1 cellular context compared by ENCODE assay signal in genomic region chr19:1936430-1936829, GRCh38.
TF ChIP-seq lines count a peak whose summit lies in the region.

No MANE protein-coding gene starts in this region.

TF ChIP-seq in WTC11, 78 proteins besides CTCF, POLR2A, EP300 and RAD21 (continued from another document):
- TF ChIP-seq ZNF671 (CRISPR knock-in tag; IDR thresholded peaks at IDR 0.05) (no peak), ELF4 (CRISPR knock-in tag; IDR thresholded peaks at IDR 0.05; ENCODE audit: low read depth) (no peak), NR2C2 (CRISPR knock-in tag; IDR thresholded peaks at IDR 0.05) (no peak), GRHL2 (CRISPR knock-in tag; IDR thresholded peaks at IDR 0.05; ENCODE audit: insufficient replicate concordance, severe bottlenecking) (no peak)
